ENCODE assay signal across 8 cellular contexts in genomic region chr20:8721098-8721497, GRCh38.
DNase-seq lines count a peak whose midpoint lies in the region; ATAC-seq and TF ChIP-seq lines count a peak whose summit lies in the region.

No MANE protein-coding gene starts in this region.

- TF ChIP-seq POLR2A in GM18505 (IDR thresholded peaks at IDR 0.05; ENCODE audit: borderline replicate concordance, extremely low read depth, insufficient read depth, insufficient read length) = no peak

- no peaks in the 10 kb centered on the region for H3K27me3 ChIP-seq in KMS-11 (ENCODE audit: insufficient read depth, low read depth)
- H3K27me3 ChIP-seq in OCI-LY1 (ENCODE audit: insufficient read depth, low read length) = no peaks in the 10 kb centered on the region; the same call in 1 of the 2 replicates
- no peaks in the 10 kb centered on the region for H3K27me3 ChIP-seq in tibial artery

- no peaks in the 10 kb centered on the region for H3F3A ChIP-seq in OCI-LY1 (ENCODE audit: insufficient read depth, low read length)

- H3K9ac ChIP-seq in KMS-11 (no peak overlapping the region), OCI-LY1 (ENCODE audit: low read length) (no peak overlapping the region)

- H3K27me3 Mint-ChIP-seq in central memory CD8-positive, alpha-beta T cell = no peaks in the 10 kb centered on the region

- no peaks in the 10 kb centered on the region for H3K4me1 Mint-ChIP-seq in central memory CD8-positive, alpha-beta T cell

- H3K36me3 Mint-ChIP-seq in central memory CD8-positive, alpha-beta T cell (ENCODE audit: insufficient read depth) = peaks cover 6% of the 10 kb centered on the region

- peak; percentile 24 for ATAC-seq in central memory CD8-positive, alpha-beta T cell (replicated peaks; ENCODE audit: extremely low read depth, poor library complexity, severe bottlenecking)
- ATAC-seq in left colon = peak; percentile 63
- no peak for ATAC-seq in GM18505 (IDR thresholded peaks at IDR 0.05; ENCODE audit: unreplicated experiment)

- H3K4me3 ChIP-seq in KMS-11 (IDR thresholded peaks at IDR 0.05; ENCODE audit: insufficient read depth, low read depth, low read length) (no peak overlapping the region), OCI-LY1 (ENCODE audit: low read depth, low read length, poor library complexity, severe bottlenecking) (no peak overlapping the region), tibial artery (no peak overlapping the region)

- H3K79me2 ChIP-seq in KMS-11 (ENCODE audit: insufficient read depth, low read depth) = no peaks in the 10 kb centered on the region
- H3K79me2 ChIP-seq in OCI-LY1 (ENCODE audit: insufficient read depth, low read length) = no peaks in the 10 kb centered on the region

- peak; percentile 0 to 3 for DNase-seq in stimulated activated CD4-positive, alpha-beta T cell treated with anti-CD3 and anti-CD28 coated beads, Interleukin-2, amount 100 ng/mL, for 48 hours
- DNase-seq in stimulated activated CD4-positive, alpha-beta T cell treated with anti-CD3 and anti-CD28 coated beads, Interleukin-2, amount 100 ng/mL, for 24 hours = no peak
- no peak for DNase-seq in central memory CD8-positive, alpha-beta T cell (ENCODE audit: low spot score in 2 of 2)
- DNase-seq in left colon (no peak), tibial artery (peak in 1 of 2 donors; percentile 47)

- intact Hi-C loops in left colon (cut with DNase I, micrococcal nuclease) = loop anchor here in 1 of 2 donors (5.0 to 10.0 kb wide), 3 partner anchors 589 to 786 kb away; partner anchors contain the start of gene PLCB1
- intact Hi-C loops in tibial artery (cut with DNase I; ENCODE audit: low total_unique reads) = loop anchor here (5.0 kb wide), 1 partner anchor 674 kb away; no protein-coding TSS in a partner anchor

- TF ChIP-seq CTCF in KMS-11 (conservative IDR thresholded peaks at IDR 0.05; ENCODE audit: low read depth, low read length) (peak; percentile 72), OCI-LY1 (IDR thresholded peaks at IDR 0.05; ENCODE audit: low read length) (peak; percentile 74), tibial artery (IDR thresholded peaks at IDR 0.05) (peak; percentile 47 to 52)

- H3K27ac Mint-ChIP-seq in central memory CD8-positive, alpha-beta T cell (ENCODE audit: low read depth) = no peak overlapping the region

- H3K4me1 ChIP-seq in KMS-11 (ENCODE audit: low read depth, poor library complexity, severe bottlenecking) (no peaks in the 10 kb centered on the region), OCI-LY1 (ENCODE audit: insufficient read depth, low read length, severe bottlenecking) (peaks cover 10% of the 10 kb centered on the region), tibial artery (no peaks in the 10 kb centered on the region)

- H3K4me2 ChIP-seq in KMS-11 = no peak overlapping the region
- no peak overlapping the region for H3K4me2 ChIP-seq in OCI-LY1 (ENCODE audit: low read length)

- no peaks in the 10 kb centered on the region for H3K9me3 Mint-ChIP-seq in central memory CD8-positive, alpha-beta T cell

- H3K27ac ChIP-seq in KMS-11 = no peak overlapping the region
- no peak overlapping the region for H3K27ac ChIP-seq in OCI-LY1 (ENCODE audit: low read depth, low read length, poor library complexity, severe bottlenecking)
- H3K27ac ChIP-seq in tibial artery = no peak overlapping the region

- H3K9me2 ChIP-seq in OCI-LY1 (ENCODE audit: low read depth, low read length) = no peaks in the 10 kb centered on the region

- no peak overlapping the region for H3K4me3 Mint-ChIP-seq in central memory CD8-positive, alpha-beta T cell

- H3K9me3 ChIP-seq in OCI-LY1 (ENCODE audit: low read length) (no peaks in the 10 kb centered on the region), tibial artery (no peaks in the 10 kb centered on the region)

- H4K20me1 ChIP-seq in KMS-11 (ENCODE audit: insufficient read depth) (no peaks in the 10 kb centered on the region), OCI-LY1 (ENCODE audit: insufficient read depth, low read length) (no peaks in the 10 kb centered on the region)

- H3K36me3 ChIP-seq in KMS-11 (ENCODE audit: insufficient read depth) = no peaks in the 10 kb centered on the region
- H3K36me3 ChIP-seq in OCI-LY1 (ENCODE audit: insufficient read depth, low read length) = no peaks in the 10 kb centered on the region
- H3K36me3 ChIP-seq in tibial artery = no peaks in the 10 kb centered on the region

- H2AFZ ChIP-seq in KMS-11 (ENCODE audit: low read depth) (no peak overlapping the region), OCI-LY1 (ENCODE audit: low read length) (no peak overlapping the region)

Comparison
In these comparisons a context has a peak if more than half of its experiments do, and no peak if none do; other contexts are left out.
1. DNase-seq: peak in stimulated activated CD4-positive, alpha-beta T cell treated with anti-CD3 and anti-CD28 coated beads, Interleukin-2, amount 100 ng/mL, for 48 hours (2 of 2); none in stimulated activated CD4-positive, alpha-beta T cell treated with anti-CD3 and anti-CD28 coated beads, Interleukin-2, amount 100 ng/mL, for 24 hours (0 of 2), central memory CD8-positive, alpha-beta T cell (0 of 2) and left colon (0 of 2).
2. Peak in every context shown above with its lines, with median percentiles within 50 percentile points of each other: CTCF ChIP-seq.